ENCODE assay signal across 1 cellular context in the genomic region with DNA sequence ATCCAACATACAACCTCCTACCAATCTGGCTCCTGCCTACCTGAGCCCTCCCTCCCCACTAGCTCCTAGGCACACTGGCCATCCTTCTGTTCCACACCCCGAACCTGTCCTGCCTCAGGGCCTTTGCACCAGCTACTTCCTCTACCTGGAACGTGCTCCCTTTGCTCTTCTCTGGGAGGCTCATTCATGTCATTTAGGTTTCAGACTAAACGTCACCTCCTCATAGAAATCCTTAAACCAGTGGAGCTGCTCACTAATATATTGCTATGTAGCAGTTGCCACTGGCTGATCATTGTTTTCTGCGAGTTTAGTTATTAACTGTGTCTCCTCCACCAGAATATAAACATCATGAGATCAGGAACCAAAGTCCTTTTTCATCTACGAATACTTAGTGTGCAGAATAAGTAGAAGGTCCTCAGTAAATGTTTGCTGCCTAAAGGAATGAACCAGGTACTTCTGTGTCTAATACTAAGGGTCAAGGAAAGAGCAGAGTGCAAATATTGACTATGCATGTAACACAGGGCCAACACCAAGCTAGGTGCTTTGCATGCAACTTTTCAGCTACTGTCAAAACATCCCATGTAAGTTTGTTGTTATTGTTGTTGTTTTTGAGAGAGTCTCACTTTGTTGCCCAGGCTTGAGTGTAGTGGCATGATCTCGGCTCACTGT.
TF ChIP-seq lines count a peak whose summit lies in the region.

No MANE protein-coding gene starts in this region.

TF ChIP-seq in HepG2, 621 proteins besides CTCF, POLR2A, EP300 and RAD21 (continued from another document and continues in another):
- TF ChIP-seq, protein P1, sequence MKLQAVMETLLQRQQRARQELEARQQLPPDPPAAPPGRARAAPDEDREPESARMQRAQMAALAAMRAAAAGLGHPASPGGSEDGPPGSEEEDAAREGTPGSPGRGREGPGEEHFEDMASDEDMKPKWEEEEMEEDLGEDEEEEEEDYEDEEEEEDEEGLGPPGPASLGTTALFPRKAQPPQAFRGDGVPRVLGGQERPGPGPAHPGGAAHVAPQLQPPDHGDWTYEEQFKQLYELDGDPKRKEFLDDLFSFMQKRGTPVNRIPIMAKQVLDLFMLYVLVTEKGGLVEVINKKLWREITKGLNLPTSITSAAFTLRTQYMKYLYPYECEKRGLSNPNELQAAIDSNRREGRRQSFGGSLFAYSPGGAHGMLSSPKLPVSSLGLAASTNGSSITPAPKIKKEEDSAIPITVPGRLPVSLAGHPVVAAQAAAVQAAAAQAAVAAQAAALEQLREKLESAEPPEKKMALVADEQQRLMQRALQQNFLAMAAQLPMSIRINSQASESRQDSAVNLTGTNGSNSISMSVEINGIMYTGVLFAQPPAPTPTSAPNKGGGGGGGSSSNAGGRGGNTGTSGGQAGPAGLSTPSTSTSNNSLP (IDR thresholded peaks at IDR 0.05; ENCODE audit: low read depth, low read length): peak; percentile 90
- no peak for TF ChIP-seq PLRG1 (conservative IDR thresholded peaks at IDR 0.05)
- TF ChIP-seq CCDC6 (CRISPR knock-in tag; IDR thresholded peaks at IDR 0.05): no peak; the same call in 1 of the 2 replicates
- TF ChIP-seq MTF2 (CRISPR knock-in tag; IDR thresholded peaks at IDR 0.05; ENCODE audit: borderline replicate concordance): no peak
- peak; percentile 89 for TF ChIP-seq SALL1 (CRISPR knock-in tag; IDR thresholded peaks at IDR 0.05)
- TF ChIP-seq FOSL1 (CRISPR knock-in tag; IDR thresholded peaks at IDR 0.05; ENCODE audit: borderline replicate concordance): peak; percentile 13; the same call in 1 of the 2 replicates
- TF ChIP-seq ZNF7 (CRISPR knock-in tag; IDR thresholded peaks at IDR 0.05): peak; percentile 94
- no peak for TF ChIP-seq ZNF841 (CRISPR knock-in tag; IDR thresholded peaks at IDR 0.05; ENCODE audit: borderline replicate concordance)
- peak; percentile 91 for TF ChIP-seq NCOR1 (IDR thresholded peaks at IDR 0.05; ENCODE audit: borderline replicate concordance, low read length)
- TF ChIP-seq, protein P2, sequence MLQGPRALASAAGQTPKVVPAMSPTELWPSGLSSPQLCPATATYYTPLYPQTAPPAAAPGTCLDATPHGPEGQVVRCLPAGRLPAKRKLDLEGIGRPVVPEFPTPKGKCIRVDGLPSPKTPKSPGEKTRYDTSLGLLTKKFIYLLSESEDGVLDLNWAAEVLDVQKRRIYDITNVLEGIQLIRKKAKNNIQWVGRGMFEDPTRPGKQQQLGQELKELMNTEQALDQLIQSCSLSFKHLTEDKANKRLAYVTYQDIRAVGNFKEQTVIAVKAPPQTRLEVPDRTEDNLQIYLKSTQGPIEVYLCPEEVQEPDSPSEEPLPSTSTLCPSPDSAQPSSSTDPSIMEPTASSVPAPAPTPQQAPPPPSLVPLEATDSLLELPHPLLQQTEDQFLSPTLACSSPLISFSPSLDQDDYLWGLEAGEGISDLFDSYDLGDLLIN (CRISPR knock-in tag; IDR thresholded peaks at IDR 0.05; ENCODE audit: borderline replicate concordance): no peak
- TF ChIP-seq, protein P3, sequence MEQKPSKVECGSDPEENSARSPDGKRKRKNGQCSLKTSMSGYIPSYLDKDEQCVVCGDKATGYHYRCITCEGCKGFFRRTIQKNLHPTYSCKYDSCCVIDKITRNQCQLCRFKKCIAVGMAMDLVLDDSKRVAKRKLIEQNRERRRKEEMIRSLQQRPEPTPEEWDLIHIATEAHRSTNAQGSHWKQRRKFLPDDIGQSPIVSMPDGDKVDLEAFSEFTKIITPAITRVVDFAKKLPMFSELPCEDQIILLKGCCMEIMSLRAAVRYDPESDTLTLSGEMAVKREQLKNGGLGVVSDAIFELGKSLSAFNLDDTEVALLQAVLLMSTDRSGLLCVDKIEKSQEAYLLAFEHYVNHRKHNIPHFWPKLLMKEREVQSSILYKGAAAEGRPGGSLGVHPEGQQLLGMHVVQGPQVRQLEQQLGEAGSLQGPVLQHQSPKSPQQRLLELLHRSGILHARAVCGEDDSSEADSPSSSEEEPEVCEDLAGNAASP (CRISPR knock-in tag; IDR thresholded peaks at IDR 0.05; ENCODE audit: borderline replicate concordance): peak; percentile 71; the same call in 1 of the 2 replicates
- no peak for TF ChIP-seq MAZ (IDR thresholded peaks at IDR 0.05; ENCODE audit: borderline replicate concordance, low read depth, low read length)
- TF ChIP-seq MAZ (CRISPR knock-in tag; IDR thresholded peaks at IDR 0.05; ENCODE audit: low read depth): no peak; the same call in 1 of the 2 replicates
- no peak for TF ChIP-seq NFATC3 (CRISPR knock-in tag; IDR thresholded peaks at IDR 0.05)
- TF ChIP-seq, protein P4, sequence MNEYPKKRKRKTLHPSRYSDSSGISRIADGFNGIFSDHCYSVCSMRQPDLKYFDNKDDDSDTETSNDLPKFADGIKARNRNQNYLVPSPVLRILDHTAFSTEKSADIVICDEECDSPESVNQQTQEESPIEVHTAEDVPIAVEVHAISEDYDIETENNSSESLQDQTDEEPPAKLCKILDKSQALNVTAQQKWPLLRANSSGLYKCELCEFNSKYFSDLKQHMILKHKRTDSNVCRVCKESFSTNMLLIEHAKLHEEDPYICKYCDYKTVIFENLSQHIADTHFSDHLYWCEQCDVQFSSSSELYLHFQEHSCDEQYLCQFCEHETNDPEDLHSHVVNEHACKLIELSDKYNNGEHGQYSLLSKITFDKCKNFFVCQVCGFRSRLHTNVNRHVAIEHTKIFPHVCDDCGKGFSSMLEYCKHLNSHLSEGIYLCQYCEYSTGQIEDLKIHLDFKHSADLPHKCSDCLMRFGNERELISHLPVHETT (CRISPR knock-in tag; conservative IDR thresholded peaks at IDR 0.05): no peak
- no peak for TF ChIP-seq ZNF350 (CRISPR knock-in tag; IDR thresholded peaks at IDR 0.05; ENCODE audit: borderline replicate concordance, low read depth)
- no peak; the same call in 1 of the 2 replicates for TF ChIP-seq ZNF460 (CRISPR knock-in tag; IDR thresholded peaks at IDR 0.05; ENCODE audit: borderline replicate concordance)
- no peak for TF ChIP-seq ZFYVE20 (CRISPR knock-in tag; IDR thresholded peaks at IDR 0.05; ENCODE audit: borderline replicate concordance, low read depth)
- no peak for TF ChIP-seq KDM5B (CRISPR knock-in tag; IDR thresholded peaks at IDR 0.05; ENCODE audit: borderline replicate concordance)
- TF ChIP-seq, protein P5, sequence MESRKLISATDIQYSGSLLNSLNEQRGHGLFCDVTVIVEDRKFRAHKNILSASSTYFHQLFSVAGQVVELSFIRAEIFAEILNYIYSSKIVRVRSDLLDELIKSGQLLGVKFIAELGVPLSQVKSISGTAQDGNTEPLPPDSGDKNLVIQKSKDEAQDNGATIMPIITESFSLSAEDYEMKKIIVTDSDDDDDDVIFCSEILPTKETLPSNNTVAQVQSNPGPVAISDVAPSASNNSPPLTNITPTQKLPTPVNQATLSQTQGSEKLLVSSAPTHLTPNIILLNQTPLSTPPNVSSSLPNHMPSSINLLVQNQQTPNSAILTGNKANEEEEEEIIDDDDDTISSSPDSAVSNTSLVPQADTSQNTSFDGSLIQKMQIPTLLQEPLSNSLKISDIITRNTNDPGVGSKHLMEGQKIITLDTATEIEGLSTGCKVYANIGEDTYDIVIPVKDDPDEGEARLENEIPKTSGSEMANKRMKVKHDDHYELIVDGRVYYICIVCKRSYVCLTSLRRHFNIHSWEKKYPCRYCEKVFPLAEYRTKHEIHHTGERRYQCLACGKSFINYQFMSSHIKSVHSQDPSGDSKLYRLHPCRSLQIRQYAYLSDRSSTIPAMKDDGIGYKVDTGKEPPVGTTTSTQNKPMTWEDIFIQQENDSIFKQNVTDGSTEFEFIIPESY (CRISPR knock-in tag; IDR thresholded peaks at IDR 0.05): no peak; the same call in 1 of the 2 replicates
- TF ChIP-seq NCOA2 (CRISPR knock-in tag; IDR thresholded peaks at IDR 0.05): peak; percentile 98
- no peak for TF ChIP-seq HIVEP1 (CRISPR knock-in tag; IDR thresholded peaks at IDR 0.05)
- TF ChIP-seq, protein P6, sequence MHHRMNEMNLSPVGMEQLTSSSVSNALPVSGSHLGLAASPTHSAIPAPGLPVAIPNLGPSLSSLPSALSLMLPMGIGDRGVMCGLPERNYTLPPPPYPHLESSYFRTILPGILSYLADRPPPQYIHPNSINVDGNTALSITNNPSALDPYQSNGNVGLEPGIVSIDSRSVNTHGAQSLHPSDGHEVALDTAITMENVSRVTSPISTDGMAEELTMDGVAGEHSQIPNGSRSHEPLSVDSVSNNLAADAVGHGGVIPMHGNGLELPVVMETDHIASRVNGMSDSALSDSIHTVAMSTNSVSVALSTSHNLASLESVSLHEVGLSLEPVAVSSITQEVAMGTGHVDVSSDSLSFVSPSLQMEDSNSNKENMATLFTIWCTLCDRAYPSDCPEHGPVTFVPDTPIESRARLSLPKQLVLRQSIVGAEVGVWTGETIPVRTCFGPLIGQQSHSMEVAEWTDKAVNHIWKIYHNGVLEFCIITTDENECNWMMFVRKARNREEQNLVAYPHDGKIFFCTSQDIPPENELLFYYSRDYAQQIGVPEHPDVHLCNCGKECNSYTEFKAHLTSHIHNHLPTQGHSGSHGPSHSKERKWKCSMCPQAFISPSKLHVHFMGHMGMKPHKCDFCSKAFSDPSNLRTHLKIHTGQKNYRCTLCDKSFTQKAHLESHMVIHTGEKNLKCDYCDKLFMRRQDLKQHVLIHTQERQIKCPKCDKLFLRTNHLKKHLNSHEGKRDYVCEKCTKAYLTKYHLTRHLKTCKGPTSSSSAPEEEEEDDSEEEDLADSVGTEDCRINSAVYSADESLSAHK (CRISPR knock-in tag; IDR thresholded peaks at IDR 0.05; ENCODE audit: borderline replicate concordance): no peak
- no peak for TF ChIP-seq ZNF768 (CRISPR knock-in tag; IDR thresholded peaks at IDR 0.05)
- TF ChIP-seq SP2 (CRISPR knock-in tag; IDR thresholded peaks at IDR 0.05): no peak
- no peak; the same call in 1 of the 2 replicates for TF ChIP-seq KMT2A (CRISPR knock-in tag; IDR thresholded peaks at IDR 0.05)
- TF ChIP-seq IRX3 (CRISPR knock-in tag; IDR thresholded peaks at IDR 0.05; ENCODE audit: borderline replicate concordance, low read depth): no peak
- peak; percentile 62; the same call in 1 of the 2 replicates for TF ChIP-seq ZNF878 (CRISPR knock-in tag; IDR thresholded peaks at IDR 0.05)
- TF ChIP-seq, protein P7, sequence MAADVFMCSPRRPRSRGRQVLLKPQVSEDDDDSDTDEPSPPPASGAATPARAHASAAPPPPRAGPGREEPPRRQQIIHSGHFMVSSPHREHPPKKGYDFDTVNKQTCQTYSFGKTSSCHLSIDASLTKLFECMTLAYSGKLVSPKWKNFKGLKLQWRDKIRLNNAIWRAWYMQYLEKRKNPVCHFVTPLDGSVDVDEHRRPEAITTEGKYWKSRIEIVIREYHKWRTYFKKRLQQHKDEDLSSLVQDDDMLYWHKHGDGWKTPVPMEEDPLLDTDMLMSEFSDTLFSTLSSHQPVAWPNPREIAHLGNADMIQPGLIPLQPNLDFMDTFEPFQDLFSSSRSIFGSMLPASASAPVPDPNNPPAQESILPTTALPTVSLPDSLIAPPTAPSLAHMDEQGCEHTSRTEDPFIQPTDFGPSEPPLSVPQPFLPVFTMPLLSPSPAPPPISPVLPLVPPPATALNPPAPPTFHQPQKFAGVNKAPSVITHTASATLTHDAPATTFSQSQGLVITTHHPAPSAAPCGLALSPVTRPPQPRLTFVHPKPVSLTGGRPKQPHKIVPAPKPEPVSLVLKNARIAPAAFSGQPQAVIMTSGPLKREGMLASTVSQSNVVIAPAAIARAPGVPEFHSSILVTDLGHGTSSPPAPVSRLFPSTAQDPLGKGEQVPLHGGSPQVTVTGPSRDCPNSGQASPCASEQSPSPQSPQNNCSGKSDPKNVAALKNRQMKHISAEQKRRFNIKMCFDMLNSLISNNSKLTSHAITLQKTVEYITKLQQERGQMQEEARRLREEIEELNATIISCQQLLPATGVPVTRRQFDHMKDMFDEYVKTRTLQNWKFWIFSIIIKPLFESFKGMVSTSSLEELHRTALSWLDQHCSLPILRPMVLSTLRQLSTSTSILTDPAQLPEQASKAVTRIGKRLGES (CRISPR knock-in tag; IDR thresholded peaks at IDR 0.05; ENCODE audit: borderline replicate concordance): no peak
- no peak for TF ChIP-seq ZNF564 (CRISPR knock-in tag; IDR thresholded peaks at IDR 0.05)
- TF ChIP-seq ZNF251 (CRISPR knock-in tag; IDR thresholded peaks at IDR 0.05): no peak
- peak; percentile 79 for TF ChIP-seq ZNF331 (CRISPR knock-in tag; IDR thresholded peaks at IDR 0.05)
- peak; percentile 68; the same call in 1 of the 2 replicates for TF ChIP-seq SIX4 (CRISPR knock-in tag; IDR thresholded peaks at IDR 0.05)
- TF ChIP-seq, protein P8, sequence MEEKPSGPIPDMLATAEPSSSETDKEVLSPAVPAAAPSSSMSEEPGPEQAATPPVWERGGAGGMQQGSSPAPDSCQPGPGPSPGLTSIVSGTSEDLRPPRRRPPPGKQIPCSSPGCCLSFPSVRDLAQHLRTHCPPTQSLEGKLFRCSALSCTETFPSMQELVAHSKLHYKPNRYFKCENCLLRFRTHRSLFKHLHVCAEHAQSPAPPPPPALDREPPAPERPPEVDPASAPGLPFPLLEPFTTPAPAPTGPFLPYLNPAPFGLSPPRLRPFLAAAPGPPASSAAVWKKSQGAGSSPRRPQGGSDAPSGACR (CRISPR knock-in tag; IDR thresholded peaks at IDR 0.05): no peak
- no peak for TF ChIP-seq KLF13 (CRISPR knock-in tag; IDR thresholded peaks at IDR 0.05)
- no peak for TF ChIP-seq SOX6 (IDR thresholded peaks at IDR 0.05)
- peak; percentile 96 for TF ChIP-seq SOX6 (CRISPR knock-in tag; IDR thresholded peaks at IDR 0.05)
- no peak for TF ChIP-seq TCF12 (IDR thresholded peaks at IDR 0.05)
- no peak for TF ChIP-seq TCF12 (CRISPR knock-in tag; IDR thresholded peaks at IDR 0.05)
- peak; percentile 99 for TF ChIP-seq RARA (CRISPR knock-in tag; IDR thresholded peaks at IDR 0.05)
- TF ChIP-seq AGO2 (optimal IDR thresholded peaks at IDR 0.05; ENCODE audit: low read depth, low read length): no peak
- TF ChIP-seq ZFP36 (IDR thresholded peaks at IDR 0.05; ENCODE audit: borderline replicate concordance, low read depth, low read length, partially characterized antibody): no peak
- TF ChIP-seq MAFG (CRISPR knock-in tag; IDR thresholded peaks at IDR 0.05): no peak
- peak; percentile 88 for TF ChIP-seq SATB2 (CRISPR knock-in tag; IDR thresholded peaks at IDR 0.05)
- no peak; the same call in 1 of the 2 replicates for TF ChIP-seq ZNF746 (CRISPR knock-in tag; IDR thresholded peaks at IDR 0.05)
- no peak for TF ChIP-seq MED8 (CRISPR knock-in tag; IDR thresholded peaks at IDR 0.05; ENCODE audit: insufficient replicate concordance)
- peak; percentile 56; the same call in 1 of the 2 replicates for TF ChIP-seq ZNF292 (CRISPR knock-in tag; IDR thresholded peaks at IDR 0.05; ENCODE audit: borderline replicate concordance, low read depth)
- TF ChIP-seq ZNF160 (CRISPR knock-in tag; IDR thresholded peaks at IDR 0.05): peak; percentile 47; the same call in 1 of the 2 replicates
- TF ChIP-seq NR2F6 (IDR thresholded peaks at IDR 0.05): peak; percentile 96
- TF ChIP-seq NR2F6 (CRISPR knock-in tag; IDR thresholded peaks at IDR 0.05): peak; percentile 98
- no peak for TF ChIP-seq RBFOX2 (IDR thresholded peaks at IDR 0.05; ENCODE audit: low read depth, low read length)
